ENCODE assay signal across 24 cellular contexts in the genomic region with DNA sequence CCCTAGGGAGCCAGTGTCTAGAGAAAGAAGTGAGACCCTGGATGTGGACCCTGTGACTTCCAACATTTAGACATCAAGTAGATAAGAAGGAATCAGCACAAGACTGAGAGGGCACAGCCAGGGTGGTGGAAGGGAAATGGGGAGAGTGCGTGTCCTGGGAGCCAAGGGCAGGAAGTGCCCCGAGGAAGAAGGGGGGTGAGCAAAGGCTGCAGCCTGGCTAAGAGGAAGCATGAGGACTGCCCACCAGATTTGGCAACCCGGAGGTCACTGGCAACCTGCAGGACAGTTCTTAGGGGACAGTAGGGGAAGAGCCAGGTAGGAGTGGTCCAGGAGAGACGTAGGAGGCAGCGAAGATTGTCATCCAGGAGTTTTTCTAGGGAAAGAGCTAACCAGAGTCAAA. TPM values are rescaled to one million over a fixed set of nuclear protein-coding genes. Genes with fewer than 3 reads are reported as not detected.
DNase-seq lines count a peak whose midpoint lies in the region; ATAC-seq and TF ChIP-seq lines count a peak whose summit lies in the region.
"Had no signal": no experiment of that assay in that cellular context is flagged by ENCODE, and none has a peak within 500 bp of the region (broad histone marks: within the 10 kb centered on the region; RNA-seq: fewer than 3 reads in every experiment).

No MANE protein-coding gene starts in this region.

- peaks cover 4% of the 10 kb centered on the region for H3K79me2 ChIP-seq in mammary epithelial cell (ENCODE audit: insufficient read depth, low read length)
- H3K79me2 ChIP-seq in PC-3 (ENCODE audit: low read length) = peaks cover 100% of the 10 kb centered on the region

- TF ChIP-seq CTCF in WERI-Rb-1 (IDR thresholded peaks at IDR 0.05; ENCODE audit: low read depth, low read length) (no peak), brain microvascular endothelial cell (IDR thresholded peaks at IDR 0.05; ENCODE audit: low read depth, low read length, missing control alignments) (no peak), mammary epithelial cell (conservative IDR thresholded peaks at IDR 0.05 in 1 of 2, IDR thresholded peaks at IDR 0.05 in 1 of 2; ENCODE audit: extremely low read depth in 1 of 2, insufficient read depth in 1 of 2, low read depth in 1 of 2, low read length in 2 of 2) (no peak), PC-3 (conservative IDR thresholded peaks at IDR 0.05; ENCODE audit: low read depth, low read length) (no peak)

- H3K36me3 ChIP-seq in WERI-Rb-1 (no peaks in the 10 kb centered on the region), brain microvascular endothelial cell (replicated peaks) (no peaks in the 10 kb centered on the region), mammary epithelial cell (ENCODE audit: insufficient read depth, low read length) (no peaks in the 10 kb centered on the region), PC-3 (ENCODE audit: low read depth, low read length) (peaks cover 30% of the 10 kb centered on the region; the same call in 1 of the 2 replicates)

- CTCF ChIA-PET in mammary epithelial cell (lab: Charles Lee; ENCODE audit: low non-redundant PET) = no interaction called here
- CTCF ChIA-PET in PC-3 (lab: Charles Lee) = no interaction called here

- intact Hi-C loops in mammary epithelial cell (cut with micrococcal nuclease) = no loop called here
- intact Hi-C loops in PC-3 (cut with micrococcal nuclease) = no loop called here

- POLR2A ChIA-PET in PC-3 (lab: Charles Lee; ENCODE audit: unreplicated experiment) = no interaction called here

- WGBS in mammary epithelial cell (ENCODE audit: low coverage, missing lambda C conversion rate) = 92% methylated on average over 5 of the region's 5 CpGs

- no peak overlapping the region for H3K9ac ChIP-seq in mammary epithelial cell (ENCODE audit: insufficient read depth, low read length)
- H3K9ac ChIP-seq in PC-3 (ENCODE audit: low read length) = no peak overlapping the region

- no peak for ATAC-seq in natural killer cell treated with Interleukin-12 subunit alpha and Interleukin-12 subunit beta and Interleukin-15 and Interleukin-18, amount 100 ng/mL, for 72 hours
- no peak for ATAC-seq in PC-3
- ATAC-seq: GM12878, SK-N-SH treated with all-trans-retinoic acid at 6 μM for 48 hours had no signal

- no peaks in the 10 kb centered on the region for H3K27me3 Mint-ChIP-seq in natural killer cell treated with Interleukin-12 subunit alpha and Interleukin-12 subunit beta and Interleukin-15 and Interleukin-18, amount 100 ng/mL, for 72 hours

- BruUV-seq in mammary epithelial cell (replicated peaks; lab: Mats Ljungman, UMichigan) (no TSS peak), PC-3 (replicated peaks; lab: Mats Ljungman, UMichigan) (no TSS peak)

- peak overlapping the region; percentile 29 to 77 for H3K27ac Mint-ChIP-seq in natural killer cell treated with Interleukin-12 subunit alpha and Interleukin-12 subunit beta and Interleukin-15 and Interleukin-18, amount 100 ng/mL, for 72 hours
- H3K27ac Mint-ChIP-seq: activated CD4-positive, alpha-beta T cell treated with anti-CD3 and anti-CD28 coated beads, Interleukin-2, amount 10 ng/mL, durations not matched to agents 24 days and 14 days; type B pancreatic cell had no signal

- peaks cover 72% of the 10 kb centered on the region in 2 donors for H3K4me1 Mint-ChIP-seq in natural killer cell treated with Interleukin-12 subunit alpha and Interleukin-12 subunit beta and Interleukin-15 and Interleukin-18, amount 100 ng/mL, for 72 hours (ENCODE audit: low read depth in 2 of 2)

- in situ Hi-C loops in brain microvascular endothelial cell (cut with HindIII; ENCODE audit: low pct_ligation_motif_present, low sequenced_read_pairs) (no loop called here), mammary epithelial cell (cut with MboI; ENCODE audit: low sequenced_read_pairs in 2 of 2) (no loop called here)

- dilution Hi-C loops in mammary epithelial cell (cut with HindIII; ENCODE audit: low sequenced_read_pairs) = no loop called here

- no peaks in the 10 kb centered on the region for H3F3A ChIP-seq in PC-3 (ENCODE audit: low read length, unreplicated experiment)

- H3K9me2 ChIP-seq in PC-3 (replicated peaks; ENCODE audit: low read length) = no peaks in the 10 kb centered on the region

- H3K4me3 Mint-ChIP-seq in natural killer cell treated with Interleukin-12 subunit alpha and Interleukin-12 subunit beta and Interleukin-15 and Interleukin-18, amount 100 ng/mL, for 72 hours = peak overlapping the region; percentile 64
- H3K4me3 Mint-ChIP-seq: activated CD4-positive, alpha-beta T cell treated with anti-CD3 and anti-CD28 coated beads, Interleukin-2, amount 10 ng/mL, durations not matched to agents 24 days and 14 days; brain; neural crest cell; type B pancreatic cell had no signal

- H3K27me3 ChIP-seq in WERI-Rb-1 (ENCODE audit: insufficient read depth, low read depth, severe bottlenecking) = no peaks in the 10 kb centered on the region
- no peaks in the 10 kb centered on the region for H3K27me3 ChIP-seq in brain microvascular endothelial cell (replicated peaks)
- H3K27me3 ChIP-seq in mammary epithelial cell (ENCODE audit: insufficient read depth, low read length) = no peaks in the 10 kb centered on the region
- H3K27me3 ChIP-seq in PC-3 (ENCODE audit: low read length) = no peaks in the 10 kb centered on the region

- H2AFZ ChIP-seq in mammary epithelial cell (ENCODE audit: low read depth, low read length) (no peak overlapping the region), PC-3 (ENCODE audit: low read length) (no peak overlapping the region)

- H3K9me3 ChIP-seq in WERI-Rb-1 (ENCODE audit: severe bottlenecking) (peaks cover 7% of the 10 kb centered on the region), mammary epithelial cell (replicated peaks; ENCODE audit: insufficient read depth, low read length) (peaks cover 5% of the 10 kb centered on the region), PC-3 (ENCODE audit: low read length) (no peaks in the 10 kb centered on the region)

- H3K4me1 ChIP-seq in mammary epithelial cell (ENCODE audit: insufficient read depth, low read length) = peaks cover 13% of the 10 kb centered on the region
- peaks cover 23% of the 10 kb centered on the region for H3K4me1 ChIP-seq in PC-3 (ENCODE audit: insufficient read depth, low read length)

- H3K27ac ChIP-seq in WERI-Rb-1 (peak overlapping the region; percentile 68), brain microvascular endothelial cell (no peak overlapping the region), mammary epithelial cell (ENCODE audit: insufficient read depth, low read depth, low read length) (no peak overlapping the region), PC-3 (ENCODE audit: low read length) (no peak overlapping the region)
- H3K27ac ChIP-seq: C4-2B, VCaP had no signal

- H3K4me3 ChIP-seq in WERI-Rb-1 (ENCODE audit: low read depth, low read length) = no peak overlapping the region
- no peak overlapping the region for H3K4me3 ChIP-seq in brain microvascular endothelial cell (ENCODE audit: low read depth, low read length)
- H3K4me3 ChIP-seq in mammary epithelial cell (replicated peaks in 1 of 3; ENCODE audit: insufficient read depth in 1 of 3, low read depth in 2 of 3, low read length in 3 of 3) = no peak overlapping the region
- H3K4me3 ChIP-seq in PC-3 (ENCODE audit: low read length) = no peak overlapping the region
- H3K4me3 ChIP-seq: GM12878, lung had no signal

- H3K4me2 ChIP-seq in mammary epithelial cell (ENCODE audit: insufficient read depth, low read depth, low read length) (no peak overlapping the region), PC-3 (ENCODE audit: low read length) (no peak overlapping the region)

- H3K9me3 Mint-ChIP-seq in natural killer cell treated with Interleukin-12 subunit alpha and Interleukin-12 subunit beta and Interleukin-15 and Interleukin-18, amount 100 ng/mL, for 72 hours = peaks cover 8% of the 10 kb centered on the region
- H3K9me3 Mint-ChIP-seq: neural crest cell had no signal

- H4K20me1 ChIP-seq in mammary epithelial cell (ENCODE audit: insufficient read depth, low read length) (no peaks in the 10 kb centered on the region), PC-3 (ENCODE audit: low read length) (peaks cover 64% of the 10 kb centered on the region)

- peaks cover 6% of the 10 kb centered on the region for H3K36me3 Mint-ChIP-seq in natural killer cell treated with Interleukin-12 subunit alpha and Interleukin-12 subunit beta and Interleukin-15 and Interleukin-18, amount 100 ng/mL, for 72 hours
- H3K36me3 Mint-ChIP-seq: brain had no signal

- DNase-seq in CD1c-positive myeloid dendritic cell (ENCODE audit: extremely low spot score) = peak; percentile 59
- peak; percentile 15 to 17 for DNase-seq in Kasumi-1 (lab: John Stamatoyannopoulos, UW)
- no peak for DNase-seq in WERI-Rb-1
- DNase-seq in natural killer cell treated with Interleukin-12 subunit alpha and Interleukin-12 subunit beta and Interleukin-15 and Interleukin-18, amount 100 ng/mL, for 72 hours (ENCODE audit: low spot score) = no peak
- DNase-seq in brain microvascular endothelial cell = no peak
- no peak for DNase-seq in occipital lobe (lab: John Stamatoyannopoulos, UW)
- no peak for DNase-seq in mammary epithelial cell
- DNase-seq in PC-3 = no peak
- DNase-seq: activated naive CD4-positive, alpha-beta T cell; activated T-cell treated with anti-CD3 and anti-CD28 coated beads, Interleukin-2, amount 50 U/mL, for 48 hours; Calu3; kidney; NCI-H2029 treated with DMSO at 0.1 percent for 48 hours; NCI-H526 treated with DMSO at 0.1 percent for 48 hours; stimulated activated CD4-positive, alpha-beta T cell treated with anti-CD3 and anti-CD28 coated beads, Interleukin-2, amount 100 ng/mL, for 48 hours had no signal

RNA-seq across cellular contexts. Expression of a gene that starts 14.8 kb away (rescaled TPM):
- total RNA-seq in natural killer cell treated with Interleukin-12 subunit alpha and Interleukin-12 subunit beta and Interleukin-15 and Interleukin-18, amount 100 ng/mL, for 72 hours = not detected
- total RNA-seq in occipital lobe (1.7 TPM), mammary epithelial cell (1 to 10 TPM; 1.3 to 8.8 TPM), PC-3 (2014; rRNA removed) (201 and 299 TPM in 2 replicates)
- polyA plus RNA-seq in mammary epithelial cell = 5.4 TPM
- 0.21 TPM for polyA minus RNA-seq in mammary epithelial cell
- total RNA-seq: activated CD4-positive, alpha-beta T cell treated with anti-CD3 and anti-CD28 coated beads, Interleukin-2, amount 10 ng/mL, durations not matched to agents 24 days and 14 days; GM12878 had no signal

Comparison
In these comparisons a context has a peak if more than half of its experiments do, and no peak if none do; other contexts are left out.
1. DNase-seq: peak in CD1c-positive myeloid dendritic cell (single experiment) and Kasumi-1 (2 of 2); none in WERI-Rb-1 (single experiment), natural killer cell treated with Interleukin-12 subunit alpha and Interleukin-12 subunit beta and Interleukin-15 and Interleukin-18, amount 100 ng/mL, for 72 hours (single experiment), brain microvascular endothelial cell (single experiment), occipital lobe (single experiment), mammary epithelial cell (single experiment) and PC-3 (single experiment).
2. RNA of a gene that starts 14.8 kb away (total RNA-seq): 201 to 299 TPM in PC-3; 1.3 to 8.8 TPM in mammary epithelial cell, 1.7 TPM in occipital lobe (single experiment) and not detected in natural killer cell treated with Interleukin-12 subunit alpha and Interleukin-12 subunit beta and Interleukin-15 and Interleukin-18, amount 100 ng/mL, for 72 hours; every median in the first group is over 10 times any median in the second.